29 cellular contexts compared by ENCODE assay signal in the genomic region with DNA sequence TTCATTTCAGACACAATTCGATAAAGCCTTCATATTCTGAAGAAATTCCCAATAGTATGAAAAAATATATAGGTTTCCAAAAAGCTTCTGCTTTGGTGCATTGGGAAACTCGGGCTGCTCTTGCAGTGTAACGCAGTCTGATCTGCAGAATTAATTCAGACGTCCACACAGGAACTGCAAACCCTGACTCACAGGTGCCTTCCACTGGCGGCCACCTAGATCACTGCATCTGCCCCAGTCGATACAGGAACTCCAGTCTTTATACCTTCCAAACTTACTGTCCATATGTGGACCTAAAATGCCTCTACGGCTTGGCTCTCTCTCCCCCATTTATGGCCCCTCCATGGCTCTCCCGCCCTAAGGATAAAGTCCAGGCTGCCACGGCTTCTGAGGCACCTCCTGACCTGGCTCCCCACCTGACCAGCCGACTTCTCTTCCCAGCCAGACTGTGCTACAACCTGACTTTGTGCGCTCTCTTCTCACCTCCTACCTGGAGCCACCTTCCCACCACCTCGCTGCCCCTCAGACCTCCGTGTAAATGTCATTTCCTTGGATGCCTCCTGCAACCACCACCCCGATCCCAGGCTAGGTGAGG. TPM values are rescaled to one million over a fixed set of nuclear protein-coding genes. Genes with fewer than 3 reads are reported as not detected.
"Had no signal": no experiment of that assay in that cellular context is flagged by ENCODE, and none has a peak within 500 bp of the region (broad histone marks: within the 10 kb centered on the region; RNA-seq: fewer than 3 reads in every experiment).

No MANE protein-coding gene starts in this region.

- H3K27me3 ChIP-seq: ascending aorta, dorsolateral prefrontal cortex, gastrocnemius medialis, right atrium auricular region, spleen, suprapubic skin, tibial artery, upper lobe of right lung had no signal

- H3K36me3 Mint-ChIP-seq: activated CD4-positive, alpha-beta memory T cell treated with anti-CD3 and anti-CD28 coated beads for 36 hours; activated naive CD4-positive, alpha-beta T cell treated with anti-CD3 and anti-CD28 coated beads, Interleukin-2, amount 10 ng/mL, durations not matched to agents 7 days and 5 days; activated naive CD8-positive, alpha-beta T cell treated with anti-CD3 and anti-CD28 coated beads, Interleukin-2, amount 10 ng/mL, durations not matched to agents 7 days and 5 days; brain had no signal

- ATAC-seq: gastrocnemius medialis, upper lobe of right lung had no signal

- H3K9me3 Mint-ChIP-seq: activated T-helper 1 cell treated with anti-CD3 and anti-CD28 coated beads, Interleukin-12 subunit alpha, Interleukin-12 subunit beta, Interleukin-2, Interleukin-4 antibody, amounts not matched to agents 30 ng/mL and 10 ng/mL and 1 ng/mL, durations not matched to agents 14 hours and 24 hours and 36 hours had no signal

- H3K27me3 Mint-ChIP-seq: activated CD4-positive, alpha-beta memory T cell treated with anti-CD3 and anti-CD28 coated beads for 36 hours; activated CD4-positive, alpha-beta T cell treated with anti-CD3 and anti-CD28 coated beads, Interleukin-2, amount 10 ng/mL, durations not matched to agents 24 days and 14 days; activated naive CD4-positive, alpha-beta T cell treated with anti-CD3 and anti-CD28 coated beads, Interleukin-2, amount 10 ng/mL, durations not matched to agents 7 days and 5 days; activated naive CD8-positive, alpha-beta T cell treated with anti-CD3 and anti-CD28 coated beads, Interleukin-2, amount 10 ng/mL, durations not matched to agents 7 days and 5 days had no signal

- FAIRE-seq: kidney had no signal

- H3K27ac Mint-ChIP-seq: activated CD4-positive, alpha-beta memory T cell treated with anti-CD3 and anti-CD28 coated beads for 36 hours; activated CD4-positive, alpha-beta T cell treated with anti-CD3 and anti-CD28 coated beads, Interleukin-2, amount 10 ng/mL, durations not matched to agents 24 days and 14 days; activated naive CD4-positive, alpha-beta T cell treated with anti-CD3 and anti-CD28 coated beads, Interleukin-2, amount 10 ng/mL, durations not matched to agents 7 days and 5 days; activated naive CD8-positive, alpha-beta T cell treated with anti-CD3 and anti-CD28 coated beads, Interleukin-2, amount 10 ng/mL, durations not matched to agents 7 days and 5 days; activated T-helper 1 cell treated with anti-CD3 and anti-CD28 coated beads, Interleukin-12 subunit alpha, Interleukin-12 subunit beta, Interleukin-2, Interleukin-4 antibody, amounts not matched to agents 30 ng/mL and 10 ng/mL and 1 ng/mL, durations not matched to agents 14 hours and 24 hours and 36 hours; brain; nephron progenitor cell had no signal

- H3K4me1 Mint-ChIP-seq: activated CD4-positive, alpha-beta T cell treated with anti-CD3 and anti-CD28 coated beads, Interleukin-2, amount 10 ng/mL, durations not matched to agents 24 days and 14 days; activated naive CD4-positive, alpha-beta T cell treated with anti-CD3 and anti-CD28 coated beads, Interleukin-2, amount 10 ng/mL, durations not matched to agents 7 days and 5 days; activated naive CD8-positive, alpha-beta T cell treated with anti-CD3 and anti-CD28 coated beads, Interleukin-2, amount 10 ng/mL, durations not matched to agents 7 days and 5 days; brain; nephron progenitor cell had no signal

- H3K36me3 ChIP-seq: ascending aorta, gastrocnemius medialis, right atrium auricular region, spleen, suprapubic skin, tibial artery, upper lobe of right lung had no signal

- H3K4me3 Mint-ChIP-seq: activated CD4-positive, alpha-beta memory T cell treated with anti-CD3 and anti-CD28 coated beads for 36 hours; activated CD4-positive, alpha-beta T cell treated with anti-CD3 and anti-CD28 coated beads, Interleukin-2, amount 10 ng/mL, durations not matched to agents 24 days and 14 days; activated naive CD4-positive, alpha-beta T cell treated with anti-CD3 and anti-CD28 coated beads, Interleukin-2, amount 10 ng/mL, durations not matched to agents 7 days and 5 days; activated naive CD8-positive, alpha-beta T cell treated with anti-CD3 and anti-CD28 coated beads, Interleukin-2, amount 10 ng/mL, durations not matched to agents 7 days and 5 days; activated T-helper 1 cell treated with anti-CD3 and anti-CD28 coated beads, Interleukin-12 subunit alpha, Interleukin-12 subunit beta, Interleukin-2, Interleukin-4 antibody, amounts not matched to agents 30 ng/mL and 10 ng/mL and 1 ng/mL, durations not matched to agents 14 hours and 24 hours and 36 hours; brain; nephron progenitor cell had no signal

- H3K27ac ChIP-seq: ascending aorta, coronary artery, gastrocnemius medialis, spleen, suprapubic skin, tibial artery, upper lobe of right lung had no signal

- H3K9me3 ChIP-seq: gastrocnemius medialis, right atrium auricular region, suprapubic skin, tibial artery, upper lobe of right lung had no signal

- DNase-seq: activated CD4-positive, alpha-beta memory T cell treated with anti-CD3 and anti-CD28 coated beads for 36 hours; activated CD4-positive, alpha-beta T cell treated with anti-CD3 and anti-CD28 coated beads, Interleukin-2, amount 10 ng/mL, durations not matched to agents 24 days and 14 days; activated CD4-positive, CD25-positive, alpha-beta regulatory T cell treated with anti-CD3 and anti-CD28 coated beads, Interleukin-2, amount 50 U/mL, for 72 hours; activated CD8-positive, alpha-beta memory T cell treated with anti-CD3 and anti-CD28 coated beads, Interleukin-2, amount 50 U/mL, for 4 hours; activated gamma-delta T cell; activated naive CD4-positive, alpha-beta T cell treated with anti-CD3 and anti-CD28 coated beads, Interleukin-2, amount 10 ng/mL, durations not matched to agents 7 days and 5 days; activated naive CD8-positive, alpha-beta T cell treated with anti-CD3 and anti-CD28 coated beads, Interleukin-2, amount 10 ng/mL, durations not matched to agents 7 days and 5 days; activated T-cell treated with anti-CD3 and anti-CD28 coated beads, Interleukin-2, amount 50 U/mL, for 1 hour; dorsolateral prefrontal cortex; effector memory CD4-positive, alpha-beta T cell; gastrocnemius medialis; glutamatergic neuron; kidney; mesendoderm; nephron progenitor cell; nucleus accumbens; spleen; stimulated activated naive CD4-positive, alpha-beta T cell; T-helper 2 cell; tibial artery; upper lobe of right lung had no signal

- H3K4me1 ChIP-seq: ascending aorta, gastrocnemius medialis, spleen had no signal

- H3K4me3 ChIP-seq: ascending aorta, coronary artery, dorsolateral prefrontal cortex, gastrocnemius medialis, lung, right atrium auricular region, spleen, suprapubic skin, tibial artery, upper lobe of right lung had no signal

RNA-seq across cellular contexts. Expression of gene L3MBTL4, which starts 39.7 kb away (rescaled TPM):
- total RNA-seq: ascending aorta, myocyte had no signal
